In the genomic region with DNA sequence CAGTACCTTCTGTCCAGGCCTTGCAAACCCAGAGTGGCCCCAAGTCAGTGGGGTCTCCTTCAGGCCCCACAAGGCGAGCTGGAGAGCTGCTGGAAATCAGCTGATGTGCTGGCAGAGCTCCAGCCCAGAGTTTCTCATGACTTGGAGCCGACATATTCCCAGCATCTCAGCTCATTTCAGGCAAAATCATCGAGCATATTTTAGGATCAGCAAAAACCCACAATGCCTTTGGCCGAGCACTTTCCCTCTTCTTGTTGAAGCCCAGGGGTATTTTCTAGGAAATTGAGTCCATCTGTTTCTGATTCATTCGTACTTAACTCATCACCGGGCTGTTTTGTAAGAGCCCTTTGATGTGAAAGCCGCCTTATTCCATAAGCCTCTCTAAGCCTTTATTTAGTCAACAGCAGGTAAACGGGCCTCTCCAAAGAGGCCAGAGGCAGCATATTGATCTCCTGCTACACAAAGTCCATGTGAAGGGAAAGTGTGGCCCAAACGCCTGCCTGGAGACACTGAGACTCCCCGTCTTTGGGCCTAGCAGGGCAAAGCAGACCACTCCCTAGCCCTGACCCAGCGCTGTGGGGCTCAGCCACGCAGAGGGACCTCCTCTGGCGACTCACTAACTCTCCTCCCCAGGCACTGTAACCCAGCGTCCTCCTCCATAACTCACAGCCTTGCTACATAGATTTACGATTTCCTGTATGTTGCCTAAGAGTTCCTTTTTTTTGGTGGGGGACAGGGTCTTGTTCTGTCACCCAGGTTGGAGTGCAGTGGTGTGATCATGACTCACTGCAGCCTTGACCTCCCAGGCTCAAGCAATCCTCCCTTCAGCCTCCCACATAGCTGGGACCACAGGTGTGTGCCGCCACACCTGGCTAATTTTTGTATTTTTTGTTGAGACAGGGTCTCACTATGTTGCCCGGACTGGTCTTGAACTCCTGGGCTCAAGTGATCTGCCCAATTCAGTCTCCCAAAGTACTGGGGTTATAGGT, we compare ENCODE assay signal across 10 cellular contexts. TPM values are rescaled to one million over a fixed set of nuclear protein-coding genes. Genes with fewer than 3 reads are reported as not detected.
DNase-seq lines count a peak whose midpoint lies in the region; ATAC-seq and TF ChIP-seq lines count a peak whose summit lies in the region.
"Had no signal": no experiment of that assay in that cellular context is flagged by ENCODE, and none has a peak within 500 bp of the region (broad histone marks: within the 10 kb centered on the region; RNA-seq: fewer than 3 reads in every experiment).

No MANE protein-coding gene starts in this region.

- peak overlapping the region; percentile 16 for H3K27ac ChIP-seq in ectodermal cell (ENCODE audit: insufficient read depth, low read depth, low read length, poor library complexity, severe bottlenecking)
- peak overlapping the region; percentile 83 for H3K27ac ChIP-seq in osteoblast (ENCODE audit: low read depth, low read length)

- H3K9me3 ChIP-seq in ectodermal cell (ENCODE audit: control insufficient read depth, low read length): no peaks in the 10 kb centered on the region
- no peaks in the 10 kb centered on the region for H3K9me3 ChIP-seq in osteoblast (ENCODE audit: low read depth, low read length)

- H3K36me3 ChIP-seq in ectodermal cell (ENCODE audit: control insufficient read depth, insufficient read depth, low read length) (no peaks in the 10 kb centered on the region), osteoblast (ENCODE audit: insufficient read depth, low read length) (no peaks in the 10 kb centered on the region)

- H4K20me1 ChIP-seq in osteoblast (ENCODE audit: insufficient read depth, low read length): no peaks in the 10 kb centered on the region

- no peaks in the 10 kb centered on the region for H3K79me2 ChIP-seq in osteoblast (ENCODE audit: insufficient read depth, low read length)

- no peak for TF ChIP-seq CTCF in osteoblast (IDR thresholded peaks at IDR 0.05; ENCODE audit: extremely low read depth, low read depth, low read length)

- no peak for ATAC-seq in HG03457 (IDR thresholded peaks at IDR 0.05; ENCODE audit: unreplicated experiment)
- ATAC-seq in GM19328 (IDR thresholded peaks at IDR 0.05; ENCODE audit: unreplicated experiment): no peak
- no peak for ATAC-seq in HG02759 (IDR thresholded peaks at IDR 0.05; ENCODE audit: unreplicated experiment)

- H3K4me3 ChIP-seq in ectodermal cell (ENCODE audit: insufficient read depth, low read depth, low read length) (no peak overlapping the region), osteoblast (ENCODE audit: insufficient read depth, low read length) (no peak overlapping the region)

- DNase-seq in ELF-1 (ENCODE audit: low read depth, low spot score) (peak; percentile 71), NCI-H524 (lab: John Stamatoyannopoulos, UW) (peak; percentile 49 to 74), osteoblast (ENCODE audit: insufficient read length, low spot score, missing footprints) (peak; percentile 89), NCI-H128 (lab: John Stamatoyannopoulos, UW; ENCODE audit: unreplicated experiment) (no peak)
- DNase-seq: naive B cell, T-helper 9 cell had no signal

- H3K27me3 ChIP-seq in ectodermal cell (ENCODE audit: control insufficient read depth, insufficient read depth, low read length, poor library complexity, severe bottlenecking) (no peaks in the 10 kb centered on the region), osteoblast (ENCODE audit: insufficient read depth, low read length) (no peaks in the 10 kb centered on the region)

- H2AFZ ChIP-seq in osteoblast (ENCODE audit: low read length): peak overlapping the region; percentile 54

- WGBS in ectodermal cell, 2 experiments: 74 to 76% methylated on average over 17 of the region's 17 CpGs

- H3K4me2 ChIP-seq in osteoblast (ENCODE audit: insufficient read depth, low read length): peak overlapping the region; percentile 37

- H3K4me1 ChIP-seq in ectodermal cell (ENCODE audit: control insufficient read depth, insufficient read depth, low read length): peaks cover 10% of the 10 kb centered on the region
- H3K4me1 ChIP-seq in osteoblast (ENCODE audit: insufficient read depth, low read length): peaks cover 11% of the 10 kb centered on the region

RNA-seq across cellular contexts. Expression of a gene that starts 12.1 kb away (rescaled TPM):
- polyA plus RNA-seq in ectodermal cell (2013, experiment 1 of 4): 0.65 TPM
- polyA plus RNA-seq in ectodermal cell (2013, experiment 2 of 4): 0.14 TPM
- polyA plus RNA-seq in ectodermal cell (2013, experiment 3 of 4): 0.64 TPM
- 0.08 TPM for polyA plus RNA-seq in ectodermal cell (2013, experiment 4 of 4)
- total RNA-seq in osteoblast: under 0.01 and 0.29 TPM in 2 replicates

RNA-seq across cellular contexts. Expression of a gene that starts 57.4 kb away (rescaled TPM):
- 47.2 TPM for polyA plus RNA-seq in ectodermal cell (2013, experiment 1 of 4)
- 46.9 TPM for polyA plus RNA-seq in ectodermal cell (2013, experiment 2 of 4)
- 42.8 TPM for polyA plus RNA-seq in ectodermal cell (2013, experiment 3 of 4)
- 42.1 TPM for polyA plus RNA-seq in ectodermal cell (2013, experiment 4 of 4)
- total RNA-seq in osteoblast: 61.2 and 69.2 TPM in 2 replicates
